Comparison of ENCODE assay signal across 1 cellular context in genomic region chr18:48994044-48994651, GRCh38.
TF ChIP-seq lines count a peak whose summit lies in the region.

No MANE protein-coding gene starts in this region.

TF ChIP-seq in A549, 52 proteins besides CTCF, POLR2A, EP300 and RAD21 (continued from another document):
- TF ChIP-seq RCOR1 (IDR thresholded peaks at IDR 0.05; ENCODE audit: low read depth, low read length): no peak
TF ChIP-seq in A549: peak in this region for 4.
